In the genomic region with DNA sequence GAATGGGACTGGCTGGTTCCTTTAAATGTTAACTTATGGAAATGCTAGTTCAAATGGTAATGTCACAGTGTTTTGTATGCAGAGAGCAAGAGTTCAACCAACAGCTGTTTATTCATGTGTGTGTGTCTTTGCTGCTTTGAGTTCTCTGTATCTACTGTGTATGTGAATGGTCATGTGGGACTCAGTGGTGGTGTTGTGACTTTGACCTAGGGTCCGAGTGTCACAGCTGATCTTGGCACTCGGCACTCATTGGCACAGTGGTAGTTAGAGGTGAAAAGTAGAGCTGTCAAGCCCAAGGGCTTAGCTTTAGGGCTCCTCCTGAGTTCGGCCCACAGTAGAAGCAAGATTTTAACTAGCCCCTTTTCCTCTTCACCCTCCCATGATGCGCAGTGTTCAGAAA, we compare ENCODE assay signal across 23 cellular contexts.
"Had no signal": no experiment of that assay in that cellular context is flagged by ENCODE, and none has a peak within 500 bp of the region (broad histone marks: within the 10 kb centered on the region; RNA-seq: fewer than 3 reads in every experiment).

No MANE protein-coding gene starts in this region.

- H3K9ac ChIP-seq: SK-N-SH had no signal

- H3K27ac ChIP-seq: SJCRH30 had no signal

- H3K36me3 ChIP-seq: MG63, SJCRH30 had no signal

- H3K4me3 ChIP-seq: MG63, SJCRH30 had no signal

- H3K27me3 ChIP-seq: MG63, SJCRH30 had no signal

- ATAC-seq: activated CD4-positive, CD25-positive, alpha-beta regulatory T cell treated with anti-CD3 and anti-CD28 coated beads, Interleukin-2, amount 50 U/mL, for 24 hours; activated CD8-positive, alpha-beta T cell treated with anti-CD3 and anti-CD28 coated beads for 36 hours; activated T-cell treated with anti-CD3 and anti-CD28 coated beads, Interleukin-2, amount 50 U/mL, for 72 hours; Panc1 had no signal

- H3K9me3 ChIP-seq: MG63, SK-N-SH had no signal

- H3K4me1 ChIP-seq: SJCRH30 had no signal

- H3K4me2 ChIP-seq: SK-N-SH had no signal

- DNase-seq: activated CD4-positive, alpha-beta T cell treated with anti-CD3 and anti-CD28 coated beads for 4 hours; activated CD8-positive, alpha-beta memory T cell treated with anti-CD3 and anti-CD28 coated beads, Interleukin-2, amount 50 U/mL, for 4 hours; activated CD8-positive, alpha-beta T cell treated with anti-CD3 and anti-CD28 coated beads for 36 hours; activated gamma-delta T cell treated with Interleukin-2 at 50 U/mL for 16 hours; activated naive CD4-positive, alpha-beta T cell treated with anti-CD3 and anti-CD28 coated beads, Interleukin-2, amount 10 ng/mL, durations not matched to agents 7 days and 5 days; activated naive CD8-positive, alpha-beta T cell treated with anti-CD3 and anti-CD28 coated beads for 36 hours; activated T-cell treated with anti-CD3 and anti-CD28 coated beads, Interleukin-2, amount 50 U/mL, for 72 hours; MG63; NCI-H1105; NCI-H1436; NCI-H1694 treated with DMSO at 0.1 percent for 48 hours; NCI-H2029 treated with DMSO at 0.1 percent for 48 hours; NCI-H345; NCI-H510A; NCI-H526 treated with DMSO at 0.1 percent for 48 hours; NK-92 treated with Interleukin-12 subunit alpha and Interleukin-12 subunit beta, amount 100 ng/mL, for 24 hours; OCI-M1; Right ventricle myocardium superior; RPMI8226; SJCRH30; SK-N-SH had no signal
